In genomic region chr19:510606-511100, GRCh38 we compare ENCODE assay signal across 8 cellular contexts. TPM values are rescaled to one million over a fixed set of nuclear protein-coding genes. Genes with fewer than 3 reads are reported as not detected.
DNase-seq lines count a peak whose midpoint lies in the region; TF ChIP-seq lines count a peak whose summit lies in the region.

No MANE protein-coding gene starts in this region.

- no peaks in the 10 kb centered on the region for H3K9me3 Mint-ChIP-seq in type B pancreatic cell

- TF ChIP-seq POLR2A in GM19193 (IDR thresholded peaks at IDR 0.05; ENCODE audit: extremely low read depth, insufficient read depth, insufficient read length), result peak; percentile 25

- CTCF ChIA-PET in AG04450 (lab: Charles Lee), result interaction anchor here (0.6 to 3.1 kb wide), 10 partner anchors 11 to 470 kb away, joined by 3 to 29 read pairs (median 6); partner anchors contain the start of gene CDC34

- no peaks in the 10 kb centered on the region for H3K27me3 ChIP-seq in AG04450 (ENCODE audit: control insufficient read depth, insufficient read depth, low read length)

- intact Hi-C loops in cardiac septum (cut with DNase I) (no loop called here), posterior cingulate gyrus (cut with DNase I) (no loop called here)

- peaks cover 4% of the 10 kb centered on the region for H3K36me3 Mint-ChIP-seq in type B pancreatic cell

- H3K27ac Mint-ChIP-seq in type B pancreatic cell, result peak overlapping the region; percentile 98

- no peak overlapping the region for H3K4me3 ChIP-seq in AG04450 (ENCODE audit: low read depth, low read length)

- peak overlapping the region; percentile 61 for H3K27ac ChIP-seq in AG04450 (ENCODE audit: low read depth, low read length)

- peak; percentile 98 for TF ChIP-seq CTCF in AG04450 (IDR thresholded peaks at IDR 0.05; ENCODE audit: low read depth, low read length)
- peak; percentile 100 for TF ChIP-seq CTCF in type B pancreatic cell (conservative IDR thresholded peaks at IDR 0.05)

- peaks cover 21% of the 10 kb centered on the region for H3K4me1 Mint-ChIP-seq in type B pancreatic cell (ENCODE audit: unreplicated experiment)

- H3K9me3 ChIP-seq in AG04450 (ENCODE audit: control insufficient read depth, insufficient read depth, low read length), result peaks cover 4% of the 10 kb centered on the region; the same call in 1 of the 2 replicates

- no peaks in the 10 kb centered on the region for H3K27me3 Mint-ChIP-seq in type B pancreatic cell

- DNase-seq in AG04450 (ENCODE audit: low read depth, low spot score) (peak; percentile 60), NCI-H1105 (lab: John Stamatoyannopoulos, UW) (peak; percentile 81), SW480 (ENCODE audit: low spot score) (peak; percentile 81), cardiac septum (ENCODE audit: low spot score) (peak; percentile 90), posterior cingulate gyrus (peak; percentile 61 to 97 (median 78)), type B pancreatic cell (ENCODE audit: extremely low spot score, unreplicated experiment) (peak; percentile 95)
- DNase-seq in activated naive CD8-positive, alpha-beta T cell treated with anti-CD3 and anti-CD28 coated beads, Interleukin-2, amount 50 U/mL, for 16 hours (ENCODE audit: low read depth, low spot score), result peak; percentile 88

- POLR2A ChIA-PET in AG04450 (lab: Yijun Ruan, JAX), result interaction anchor here (0.7 to 1.8 kb wide), 2 partner anchors 20 to 22 kb away, joined by 3 to 5 read pairs; partner anchors contain the start of gene CDC34

- peak overlapping the region; percentile 87 for H3K4me3 Mint-ChIP-seq in type B pancreatic cell

RNA-seq across cellular contexts. Expression of gene TPGS1, which starts 3.4 kb away (rescaled TPM):
- polyA plus RNA-seq in AG04450 (2011; rRNA removed), result 2.6 and 4.1 TPM in 2 replicates
- 1.2 and 1.3 TPM in 2 replicates for polyA minus RNA-seq in AG04450 (2011; rRNA and poly(A)+ RNA removed)
- total RNA-seq in cardiac septum, result 11.2 TPM
- total RNA-seq in type B pancreatic cell (ENCODE audit: low replicate concordance), result 18.0 and 26.1 TPM in 2 replicates

RNA-seq across cellular contexts. Expression of gene MADCAM1, which starts 14.4 kb away (rescaled TPM):
- not detected in 2 replicates for polyA plus RNA-seq in AG04450 (2011; rRNA removed)
- 0.14 TPM in 1 of 2 replicates, not detected in the other for polyA minus RNA-seq in AG04450 (2011; rRNA and poly(A)+ RNA removed)
- 0.40 TPM for total RNA-seq in cardiac septum
- total RNA-seq in type B pancreatic cell (ENCODE audit: low replicate concordance), result 0.74 and 2.7 TPM in 2 replicates

RNA-seq across cellular contexts. Expression of gene CDC34, which starts 20.9 kb away (rescaled TPM):
- 34.0 and 54.0 TPM in 2 replicates for polyA plus RNA-seq in AG04450 (2011; rRNA removed)
- polyA minus RNA-seq in AG04450 (2011; rRNA and poly(A)+ RNA removed), result 24.5 and 30.8 TPM in 2 replicates
- total RNA-seq in cardiac septum, result 78.2 TPM
- 93.0 and 95.0 TPM in 2 replicates for total RNA-seq in type B pancreatic cell (ENCODE audit: low replicate concordance)

RNA-seq across cellular contexts. Expression of gene GZMM, which starts 33.2 kb away (rescaled TPM):
- polyA plus RNA-seq in AG04450 (2011; rRNA removed), result not detected in 2 replicates
- not detected in 2 replicates for polyA minus RNA-seq in AG04450 (2011; rRNA and poly(A)+ RNA removed)
- total RNA-seq in cardiac septum (0.43 TPM), type B pancreatic cell (ENCODE audit: low replicate concordance) (0.34 TPM in 1 of 2 replicates, not detected in the other)

RNA-seq across cellular contexts. Expression of gene SHC2, which starts 49.8 kb away (rescaled TPM):
- polyA plus RNA-seq in AG04450 (2011; rRNA removed), result 1.3 and 2.2 TPM in 2 replicates
- polyA minus RNA-seq in AG04450 (2011; rRNA and poly(A)+ RNA removed), result 0.65 and 1.7 TPM in 2 replicates
- total RNA-seq in cardiac septum (16.8 TPM), type B pancreatic cell (ENCODE audit: low replicate concordance) (35.4 and 40.5 TPM in 2 replicates)
